ENCODE assay signal across 25 cellular contexts in genomic region chr9:75235632-75236031, GRCh38.
DNase-seq lines count a peak whose midpoint lies in the region; ATAC-seq, FAIRE-seq and TF ChIP-seq lines count a peak whose summit lies in the region.
"Had no signal": no experiment of that assay in that cellular context is flagged by ENCODE, and none has a peak within 500 bp of the region (broad histone marks: within the 10 kb centered on the region; RNA-seq: fewer than 3 reads in every experiment).

No MANE protein-coding gene starts in this region.

- no peaks in the 10 kb centered on the region for H3K36me3 Mint-ChIP-seq in progenitor cell of endocrine pancreas (ENCODE audit: insufficient read depth)

- POLR2A ChIA-PET in A549 (lab: Yijun Ruan, JAX) (no interaction called here), HEK293 (lab: Yijun Ruan, JAX) (no interaction called here), HepG2 (lab: Yijun Ruan, JAX) (no interaction called here)

- DNase-seq in A549 (ENCODE audit: low read depth in 1 of 2, low spot score in 1 of 2) = peak in 1 of 2 experiments; percentile 13
- peak; percentile 5 to 27 for DNase-seq in cardiac fibroblast (ENCODE audit: low read depth in 2 of 2)
- DNase-seq in HepG2 (ENCODE audit: low spot score) = peak; percentile 12
- no peak for DNase-seq in progenitor cell of endocrine pancreas (ENCODE audit: low spot score, unreplicated experiment)
- no peak for DNase-seq in stimulated activated CD8-positive, alpha-beta memory T cell treated with anti-CD3 and anti-CD28 coated beads, Interleukin-4, amount 100 ng/mL, for 48 hours
- DNase-seq in NCI-H2196 treated with DMSO at 0.1 percent for 48 hours (lab: John Stamatoyannopoulos, UW; ENCODE audit: unreplicated experiment) = no peak
- DNase-seq: activated naive CD4-positive, alpha-beta T cell treated with anti-CD3 and anti-CD28 coated beads, Interleukin-2, amount 50 U/mL, for 16 hours; activated T-cell treated with anti-CD3 and anti-CD28 coated beads, Interleukin-2, amount 50 U/mL, for 48 hours; DMS79 treated with DMSO at 0.1 percent for 48 hours; foreskin melanocyte; kidney glomerular epithelial cell; NCI-H1694 treated with DMSO at 0.1 percent for 48 hours; NCI-H446 treated with DMSO at 0.1 percent for 48 hours; retina; stimulated activated CD4-positive, alpha-beta T cell treated with anti-CD3 and anti-CD28 coated beads, Interleukin-12 subunit alpha, Interleukin-12 subunit beta, amount 100 ng/mL, for 4 hours had no signal

- TF ChIP-seq POLR2A in A549 (IDR thresholded peaks at IDR 0.05; ENCODE audit: low read length) (no peak), HepG2 (IDR thresholded peaks at IDR 0.05; ENCODE audit: insufficient read depth in 1 of 2, low read depth in 2 of 2, low read length in 2 of 2) (no peak)

- H3K4me2 ChIP-seq in A549 (no peak overlapping the region), HepG2 (ENCODE audit: low read depth, low read length) (no peak overlapping the region)

- H3K9me3 ChIP-seq in A549 (no peaks in the 10 kb centered on the region), HEK293 (ENCODE audit: control insufficient read depth, insufficient read depth, low read depth, low read length) (no peaks in the 10 kb centered on the region), HepG2 (ENCODE audit: low read length) (peaks cover 16% of the 10 kb centered on the region; the same call in 1 of the 2 replicates)
- H3K9me3 ChIP-seq: neutrophil, suprapubic skin had no signal

- no TSS peak for BruUV-seq in HepG2 (replicated peaks; lab: Mats Ljungman, UMichigan)

- H3K4me3 Mint-ChIP-seq in progenitor cell of endocrine pancreas (ENCODE audit: low read depth) = no peak overlapping the region

- H3K4me1 ChIP-seq in A549 = no peaks in the 10 kb centered on the region
- no peaks in the 10 kb centered on the region for H3K4me1 ChIP-seq in HEK293 (ENCODE audit: control insufficient read depth, insufficient read depth, low read length)
- H3K4me1 ChIP-seq in HepG2 (ENCODE audit: insufficient read depth, low read length) = peaks cover 17% of the 10 kb centered on the region

- no peak for ATAC-seq in A549
- no peak for ATAC-seq in HepG2
- no peak for ATAC-seq in HG03354 (IDR thresholded peaks at IDR 0.05; ENCODE audit: poor library complexity, severe bottlenecking, unreplicated experiment)
- ATAC-seq: activated CD4-positive, CD25-positive, alpha-beta regulatory T cell treated with anti-CD3 and anti-CD28 coated beads, Interleukin-2, amount 50 U/mL, for 24 hours; SK-N-SH treated with all-trans-retinoic acid at 6 μM for 48 hours had no signal

- H3K79me2 ChIP-seq in HepG2 (ENCODE audit: insufficient read depth, low read length) = no peaks in the 10 kb centered on the region

- FAIRE-seq in A549 (lab: Jason Lieb, UNC) (no peak), HepG2 (lab: Jason Lieb, UNC) (no peak)
- FAIRE-seq: astrocyte, colon, endometrium had no signal

- H3K9ac ChIP-seq in HepG2 (ENCODE audit: insufficient read depth, low read depth, low read length) = no peak overlapping the region

- 60% methylated on average over 2 of the region's 2 CpGs for WGBS in A549 (ENCODE audit: missing lambda C conversion rate)
- WGBS in HepG2 (ENCODE audit: low lambda C conversion rate) = 21% methylated on average over 2 of the region's 2 CpGs

- no peak for TF ChIP-seq EP300 in A549 (IDR thresholded peaks at IDR 0.05)
- no peak for TF ChIP-seq EP300 in HepG2 (IDR thresholded peaks at IDR 0.05; ENCODE audit: low read depth in 2 of 2, low read length in 2 of 2)
- TF ChIP-seq EP300 in HepG2 (CRISPR knock-in tag; IDR thresholded peaks at IDR 0.05; ENCODE audit: borderline replicate concordance) = no peak

- no peaks in the 10 kb centered on the region for H4K20me1 ChIP-seq in HepG2 (ENCODE audit: insufficient read depth, low read length)

- H3K27me3 Mint-ChIP-seq in progenitor cell of endocrine pancreas = peaks cover 3% of the 10 kb centered on the region

- H3K4me3 ChIP-seq in A549 (no peak overlapping the region), HEK293 (ENCODE audit: low read depth, low read length) (no peak overlapping the region), cardiac fibroblast (replicated peaks in 1 of 2; ENCODE audit: low read depth in 2 of 2, low read length in 2 of 2) (no peak overlapping the region), HepG2 (replicated peaks in 1 of 3; ENCODE audit: insufficient read depth in 1 of 3, low read depth in 2 of 3, low read length in 3 of 3) (no peak overlapping the region)
- H3K4me3 ChIP-seq: suprapubic skin had no signal

- no peak for TF ChIP-seq CTCF in A549 (IDR thresholded peaks at IDR 0.05)
- TF ChIP-seq CTCF in HEK293 (tag by site-specific recombination; IDR thresholded peaks at IDR 0.05) = no peak
- TF ChIP-seq CTCF in cardiac fibroblast (IDR thresholded peaks at IDR 0.05; ENCODE audit: low read depth, low read length) = no peak
- TF ChIP-seq CTCF in HepG2 (CRISPR knock-in tag; IDR thresholded peaks at IDR 0.05) = no peak
- no peak for TF ChIP-seq CTCF in progenitor cell of endocrine pancreas (IDR thresholded peaks at IDR 0.05; ENCODE audit: unreplicated experiment)

- H3K36me3 ChIP-seq in HEK293 (ENCODE audit: control insufficient read depth in 2 of 2, insufficient read depth in 1 of 2, low read length in 2 of 2) (no peaks in the 10 kb centered on the region), HepG2 (replicated peaks in 1 of 2; ENCODE audit: control insufficient read depth in 1 of 2, insufficient read depth in 2 of 2, low read length in 2 of 2) (no peaks in the 10 kb centered on the region)
- H3K36me3 ChIP-seq: neutrophil, suprapubic skin had no signal

- in situ Hi-C loops in HepG2 (cut with HindIII; ENCODE audit: extremely low pct_ligation_motif_present, low pct_unique_long_range_greater_than_20kb) = loop anchor here (5.0 kb wide), 1 partner anchor 33 kb away; no protein-coding TSS in a partner anchor

- H2AFZ ChIP-seq in HepG2 (ENCODE audit: low read length) = no peak overlapping the region

- no peaks in the 10 kb centered on the region for H3K4me1 Mint-ChIP-seq in progenitor cell of endocrine pancreas (ENCODE audit: low read depth)

- H3K27ac ChIP-seq in A549 = no peak overlapping the region
- no peak overlapping the region for H3K27ac ChIP-seq in HEK293 (ENCODE audit: extremely low read depth, low read depth, low read length)
- H3K27ac ChIP-seq in HepG2 (ENCODE audit: extremely low read length, insufficient read depth, low read length) = no peak overlapping the region
- H3K27ac ChIP-seq: neutrophil, RWPE1, suprapubic skin had no signal

- CTCF ChIA-PET in A549 (lab: Yijun Ruan, JAX) = interaction anchor here (3.3 kb wide), 1 partner anchor 35 kb away, joined by 28 read pairs; no protein-coding TSS in a partner anchor
- CTCF ChIA-PET in HEK293 (lab: Yijun Ruan, JAX) = interaction anchor here (0.6 to 1.3 kb wide), 4 partner anchors 13 to 1495 kb away, joined by 3 to 5 read pairs (median 4); no protein-coding TSS in a partner anchor
- CTCF ChIA-PET in HepG2 (lab: Yijun Ruan, JAX; ENCODE audit: low intra/inter-chr PET ratio, low total read pairs) = no interaction called here

- intact Hi-C loops in HepG2 (cut with micrococcal nuclease; ENCODE audit: unreplicated experiment) = no loop called here

- TF ChIP-seq RAD21 in A549 (conservative IDR thresholded peaks at IDR 0.05 in 1 of 2, IDR thresholded peaks at IDR 0.05 in 1 of 2) = no peak
- TF ChIP-seq RAD21 in HepG2 (CRISPR knock-in tag; IDR thresholded peaks at IDR 0.05) = no peak

- no peak overlapping the region for H3K27ac Mint-ChIP-seq in progenitor cell of endocrine pancreas

- H3K27me3 ChIP-seq in HepG2 (ENCODE audit: control insufficient read depth in 1 of 2, insufficient read depth in 2 of 2, low read length in 2 of 2) = no peaks in the 10 kb centered on the region
- H3K27me3 ChIP-seq: neutrophil, suprapubic skin had no signal

- H3K9me3 Mint-ChIP-seq in progenitor cell of endocrine pancreas (ENCODE audit: low read depth) = peaks cover 4% of the 10 kb centered on the region

TF ChIP-seq in A549, 52 proteins besides CTCF, POLR2A, EP300 and RAD21:
- TF ChIP-seq RFX5 (IDR thresholded peaks at IDR 0.05) = no peak
- no peak for TF ChIP-seq ZFP36 (IDR thresholded peaks at IDR 0.05; ENCODE audit: borderline replicate concordance, partially characterized antibody)
- TF ChIP-seq MAFK (IDR thresholded peaks at IDR 0.05; ENCODE audit: partially characterized antibody) = peak; percentile 69
- TF ChIP-seq NFE2L2 (conservative IDR thresholded peaks at IDR 0.05; ENCODE audit: low read length) = 0 out of 2 replicates have a peak, but pooled peaks have one; percentile 10
TF ChIP-seq in A549: peak in this region for 2.

TF ChIP-seq in HEK293, 187 proteins besides CTCF, POLR2A, EP300 and RAD21 (continues in another document):
- TF ChIP-seq PRDM6 (tag by site-specific recombination; IDR thresholded peaks at IDR 0.05) (no peak), SETDB1 (IDR thresholded peaks at IDR 0.05; ENCODE audit: insufficient read length, low read length) (peak; percentile 80), ZBTB21 (tag by site-specific recombination; IDR thresholded peaks at IDR 0.05) (no peak)

TF ChIP-seq in HepG2, 621 proteins besides CTCF, POLR2A, EP300 and RAD21 (continues in another document):
- TF ChIP-seq RORA (CRISPR knock-in tag; IDR thresholded peaks at IDR 0.05) (no peak), MAFK (conservative IDR thresholded peaks at IDR 0.05 in 1 of 2, IDR thresholded peaks at IDR 0.05 in 1 of 2; ENCODE audit: low read length in 2 of 2) (peak; percentile 28 to 47; a peak in 3 of 4 replicates), GATA4 (IDR thresholded peaks at IDR 0.05; ENCODE audit: borderline replicate concordance, low read depth) (no peak), RARA (CRISPR knock-in tag; IDR thresholded peaks at IDR 0.05) (0 out of 2 replicates have a peak, but pooled peaks have one; percentile 13), ZFP36 (IDR thresholded peaks at IDR 0.05; ENCODE audit: borderline replicate concordance, low read depth, low read length, partially characterized antibody) (no peak), CEBPG (CRISPR knock-in tag; IDR thresholded peaks at IDR 0.05) (peak; percentile 67), ZNF569 (CRISPR knock-in tag; IDR thresholded peaks at IDR 0.05; ENCODE audit: borderline replicate concordance) (no peak), HDAC2 (CRISPR knock-in tag; IDR thresholded peaks at IDR 0.05) (no peak), TBP (CRISPR knock-in tag; IDR thresholded peaks at IDR 0.05) (no peak), MAX (IDR thresholded peaks at IDR 0.05) (no peak), FOSL2 (CRISPR knock-in tag; IDR thresholded peaks at IDR 0.05) (peak; percentile 90), MIER3 (CRISPR knock-in tag; IDR thresholded peaks at IDR 0.05; ENCODE audit: borderline replicate concordance) (no peak)

Comparison
In these comparisons a context has a peak if more than half of its experiments do, and no peak if none do; other contexts are left out.
1. DNase-seq: peak in cardiac fibroblast (2 of 2) and HepG2 (single experiment); none in progenitor cell of endocrine pancreas (single experiment), stimulated activated CD8-positive, alpha-beta memory T cell treated with anti-CD3 and anti-CD28 coated beads, Interleukin-4, amount 100 ng/mL, for 48 hours (single experiment) and NCI-H2196 treated with DMSO at 0.1 percent for 48 hours (single experiment).